In genomic region chr3:186826978-186827857, GRCh38 we compare ENCODE assay signal across 9 cellular contexts. TPM values are rescaled to one million over a fixed set of nuclear protein-coding genes. Genes with fewer than 3 reads are reported as not detected.
DNase-seq lines count a peak whose midpoint lies in the region; ATAC-seq and TF ChIP-seq lines count a peak whose summit lies in the region.
"Had no signal": no experiment of that assay in that cellular context is flagged by ENCODE, and none has a peak within 500 bp of the region (broad histone marks: within the 10 kb centered on the region; RNA-seq: fewer than 3 reads in every experiment).

No MANE protein-coding gene starts in this region.

- H3K9me3 ChIP-seq in lower lobe of right lung = no peaks in the 10 kb centered on the region

- peaks cover 22% of the 10 kb centered on the region for H3K4me1 ChIP-seq in lower lobe of right lung

- DNase-seq in NCI-H774 (lab: John Stamatoyannopoulos, UW) (peak; percentile 93), dorsolateral prefrontal cortex (peak; percentile 50 to 91 (median 72)), lower lobe of right lung (peak; percentile 89)
- peak; percentile 89 for DNase-seq in activated CD4-positive, alpha-beta memory T cell treated with anti-CD3 and anti-CD28 coated beads for 36 hours
- peak; percentile 72 to 80 for DNase-seq in stimulated activated CD4-positive, alpha-beta T cell treated with anti-CD3 and anti-CD28 coated beads, Interleukin-4, amount 100 ng/mL, for 48 hours (ENCODE audit: low read depth in 2 of 2)

- H3K27me3 Mint-ChIP-seq in activated CD4-positive, alpha-beta memory T cell treated with anti-CD3 and anti-CD28 coated beads for 36 hours = peaks cover 44% of the 10 kb centered on the region

- ATAC-seq in GM19438 (IDR thresholded peaks at IDR 0.05; ENCODE audit: low read depth, unreplicated experiment) (peak; percentile 84), HG03565 (IDR thresholded peaks at IDR 0.05; ENCODE audit: unreplicated experiment) (peak; percentile 92), lower lobe of right lung (peak; percentile 97 to 98)

- peak overlapping the region; percentile 41 to 92 (median 72) for H3K4me3 ChIP-seq in dorsolateral prefrontal cortex
- peak overlapping the region; percentile 73 for H3K4me3 ChIP-seq in lower lobe of right lung

- TF ChIP-seq CTCF in C4-2B (conservative IDR thresholded peaks at IDR 0.05) = no peak
- peak in 28 of 56 donors; percentile 8 to 52 (median 30) for TF ChIP-seq CTCF in dorsolateral prefrontal cortex (IDR thresholded peaks at IDR 0.05 in 54 of 56, conservative IDR thresholded peaks at IDR 0.05 in 2 of 56; ENCODE audit: low read depth in 1 of 56, partially characterized antibody in 56 of 56)
- TF ChIP-seq CTCF in lower lobe of right lung (IDR thresholded peaks at IDR 0.05) = no peak

- H3K36me3 Mint-ChIP-seq in activated CD4-positive, alpha-beta memory T cell treated with anti-CD3 and anti-CD28 coated beads for 36 hours = no peaks in the 10 kb centered on the region

- H3K27me3 ChIP-seq in dorsolateral prefrontal cortex (peaks cover 0 to 22% (median 0%) of the 10 kb centered on the region in 45 donors), lower lobe of right lung (ENCODE audit: low read depth) (peaks cover 69% of the 10 kb centered on the region)

- peak overlapping the region; percentile 51 for H3K27ac Mint-ChIP-seq in activated CD4-positive, alpha-beta memory T cell treated with anti-CD3 and anti-CD28 coated beads for 36 hours

- POLR2A ChIA-PET in activated CD4-positive, alpha-beta memory T cell treated with anti-CD3 and anti-CD28 coated beads for 36 hours (lab: Charles Lee) = interaction anchor here (0.5 to 2.0 kb wide), 14 partner anchors 21 to 890 kb away, joined by 3 to 14 read pairs (median 5); partner anchors contain the start of genes EIF4A2, RFC4, RPL39L and ST6GAL1

- peak overlapping the region; percentile 73 for H3K27ac ChIP-seq in C4-2B
- peak overlapping the region in 49 of 59 donors; percentile 19 to 87 (median 74) for H3K27ac ChIP-seq in dorsolateral prefrontal cortex
- H3K27ac ChIP-seq in lower lobe of right lung = peak overlapping the region; percentile 49

- H3K36me3 ChIP-seq in lower lobe of right lung = no peaks in the 10 kb centered on the region

- H3K4me1 Mint-ChIP-seq in activated CD4-positive, alpha-beta memory T cell treated with anti-CD3 and anti-CD28 coated beads for 36 hours (ENCODE audit: low read depth) = peaks cover 28% of the 10 kb centered on the region

- CTCF ChIA-PET in activated CD4-positive, alpha-beta memory T cell treated with anti-CD3 and anti-CD28 coated beads for 36 hours (lab: Charles Lee) = interaction anchor here (0.6 to 1.9 kb wide), 15 partner anchors 8 to 338 kb away, joined by 3 to 11 read pairs (median 5); partner anchors contain the start of genes ADIPOQ and RPL39L

- H3K4me3 Mint-ChIP-seq in activated CD4-positive, alpha-beta memory T cell treated with anti-CD3 and anti-CD28 coated beads for 36 hours = peak overlapping the region; percentile 83

- intact Hi-C loops in activated CD4-positive, alpha-beta memory T cell treated with anti-CD3 and anti-CD28 coated beads for 36 hours (cut with micrococcal nuclease) = loop anchor here (1.0 to 10.0 kb wide), 2 partner anchors 104 to 582 kb away; no protein-coding TSS in a partner anchor
- intact Hi-C loops in dorsolateral prefrontal cortex (cut with DNase I) = loop anchor here (5.0 to 10.0 kb wide), 2 partner anchors 45 to 892 kb away; partner anchors contain the start of genes EIF4A2 (in 1 of the 2) and TRA2B (in 1 of the 2)
- intact Hi-C loops in lower lobe of right lung (cut with DNase I) = loop anchor here (10.0 kb wide), 1 partner anchor 212 kb away; the partner anchor contains the start of gene AHSG

- H3K9me3 Mint-ChIP-seq in activated CD4-positive, alpha-beta memory T cell treated with anti-CD3 and anti-CD28 coated beads for 36 hours = no peaks in the 10 kb centered on the region

RNA-seq across cellular contexts. Expression of gene ADIPOQ, which starts 15.3 kb away (rescaled TPM):
- not detected for total RNA-seq in activated CD4-positive, alpha-beta memory T cell treated with anti-CD3 and anti-CD28 coated beads for 36 hours
- under 1 TPM in 4 of 120 experiments, not detected in 116; 0.07 to 0.14 (median 0.11) TPM for total RNA-seq in dorsolateral prefrontal cortex
- not detected for total RNA-seq in lower lobe of right lung
- total RNA-seq: activated CD8-positive, alpha-beta memory T cell treated with anti-CD3 and anti-CD28 coated beads for 36 hours had no signal

RNA-seq across cellular contexts. Expression of gene RFC4, which starts 20.9 kb away (rescaled TPM):
- 100 to 1,000 TPM; 118 to 127 TPM for total RNA-seq in activated CD4-positive, alpha-beta memory T cell treated with anti-CD3 and anti-CD28 coated beads for 36 hours
- total RNA-seq in dorsolateral prefrontal cortex = 10 to 100 TPM in 114 of 120 experiments, 1 to 10 TPM in 6; 8.3 to 25.2 (median 14.2) TPM
- total RNA-seq in lower lobe of right lung = 8.4 TPM

RNA-seq across cellular contexts. Expression of gene EIF4A2, which starts 43.8 kb away (rescaled TPM):
- total RNA-seq in activated CD4-positive, alpha-beta memory T cell treated with anti-CD3 and anti-CD28 coated beads for 36 hours = 100 to 1,000 TPM; 390 to 393 TPM
- total RNA-seq in dorsolateral prefrontal cortex = 100 to 1,000 TPM; 281 to 995 (median 685) TPM
- 424 TPM for total RNA-seq in lower lobe of right lung

Comparison
In these comparisons a context has a peak if more than half of its experiments do, and no peak if none do; other contexts are left out.
1. Peak in every context shown above with its lines: DNase-seq, ATAC-seq, H3K4me3 ChIP-seq and H3K27ac ChIP-seq.
2. RNA of gene RFC4, which starts 20.9 kb away (total RNA-seq): 118 to 127 TPM in activated CD4-positive, alpha-beta memory T cell treated with anti-CD3 and anti-CD28 coated beads for 36 hours; 8.3 to 25.2 TPM in dorsolateral prefrontal cortex and 8.4 TPM in lower lobe of right lung (single experiment); every median in the first group is over 4 times any median in the second.